2 cellular contexts compared by ENCODE assay signal in the genomic region with DNA sequence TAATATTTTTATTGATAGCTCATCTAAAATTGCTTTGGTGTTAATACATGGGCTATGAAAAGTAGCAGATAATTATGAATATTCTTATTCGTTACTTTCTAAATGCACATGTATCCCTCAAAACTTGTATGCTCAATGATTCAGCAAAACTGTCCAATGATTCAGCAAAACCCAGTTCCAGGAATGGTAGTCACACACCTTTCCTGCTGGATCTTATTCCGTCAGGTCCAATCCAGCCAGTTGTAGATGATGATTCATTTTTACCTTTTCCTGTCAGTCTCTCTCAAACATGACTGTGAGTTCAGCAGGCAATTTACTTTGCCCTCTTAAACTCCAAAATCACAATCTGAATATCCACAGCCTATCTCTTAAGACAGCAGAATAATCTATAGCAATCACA.
TF ChIP-seq lines count a peak whose summit lies in the region.

No MANE protein-coding gene starts in this region.

TF ChIP-seq in A549, 52 proteins besides CTCF, POLR2A, EP300 and RAD21:
- TF ChIP-seq ZFP36 (IDR thresholded peaks at IDR 0.05; ENCODE audit: borderline replicate concordance, partially characterized antibody) (no peak), ZSCAN20 (CRISPR knock-in tag; IDR thresholded peaks at IDR 0.05) (no peak), TP53 (CRISPR knock-in tag; IDR thresholded peaks at IDR 0.05) (no peak), SREBF2 (IDR thresholded peaks at IDR 0.05) (no peak), CHD2 (IDR thresholded peaks at IDR 0.05; ENCODE audit: low read length, partially characterized antibody) (no peak), NFE2L2 (conservative IDR thresholded peaks at IDR 0.05; ENCODE audit: low read length) (peak; percentile 64; the same call in 1 of the 2 replicates), MAFK (IDR thresholded peaks at IDR 0.05; ENCODE audit: partially characterized antibody) (peak; percentile 39), ZC3H11A (IDR thresholded peaks at IDR 0.05) (no peak), JUN (IDR thresholded peaks at IDR 0.05) (no peak), NR3C1 (IDR thresholded peaks at IDR 0.05) (no peak)
- TF ChIP-seq, protein P1, sequence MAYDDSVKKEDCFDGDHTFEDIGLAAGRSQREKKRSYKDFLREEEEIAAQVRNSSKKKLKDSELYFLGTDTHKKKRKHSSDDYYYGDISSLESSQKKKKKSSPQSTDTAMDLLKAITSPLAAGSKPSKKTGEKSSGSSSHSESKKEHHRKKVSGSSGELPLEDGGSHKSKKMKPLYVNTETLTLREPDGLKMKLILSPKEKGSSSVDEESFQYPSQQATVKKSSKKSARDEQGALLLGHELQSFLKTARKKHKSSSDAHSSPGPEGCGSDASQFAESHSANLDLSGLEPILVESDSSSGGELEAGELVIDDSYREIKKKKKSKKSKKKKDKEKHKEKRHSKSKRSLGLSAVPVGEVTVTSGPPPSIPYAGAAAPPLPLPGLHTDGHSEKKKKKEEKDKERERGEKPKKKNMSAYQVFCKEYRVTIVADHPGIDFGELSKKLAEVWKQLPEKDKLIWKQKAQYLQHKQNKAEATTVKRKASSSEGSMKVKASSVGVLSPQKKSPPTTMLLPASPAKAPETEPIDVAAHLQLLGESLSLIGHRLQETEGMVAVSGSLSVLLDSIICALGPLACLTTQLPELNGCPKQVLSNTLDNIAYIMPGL (CRISPR knock-in tag; IDR thresholded peaks at IDR 0.05; ENCODE audit: borderline replicate concordance): no peak
- TF ChIP-seq, protein P2, sequence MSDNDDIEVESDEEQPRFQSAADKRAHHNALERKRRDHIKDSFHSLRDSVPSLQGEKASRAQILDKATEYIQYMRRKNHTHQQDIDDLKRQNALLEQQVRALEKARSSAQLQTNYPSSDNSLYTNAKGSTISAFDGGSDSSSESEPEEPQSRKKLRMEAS (IDR thresholded peaks at IDR 0.05): no peak
- TF ChIP-seq, protein P3, sequence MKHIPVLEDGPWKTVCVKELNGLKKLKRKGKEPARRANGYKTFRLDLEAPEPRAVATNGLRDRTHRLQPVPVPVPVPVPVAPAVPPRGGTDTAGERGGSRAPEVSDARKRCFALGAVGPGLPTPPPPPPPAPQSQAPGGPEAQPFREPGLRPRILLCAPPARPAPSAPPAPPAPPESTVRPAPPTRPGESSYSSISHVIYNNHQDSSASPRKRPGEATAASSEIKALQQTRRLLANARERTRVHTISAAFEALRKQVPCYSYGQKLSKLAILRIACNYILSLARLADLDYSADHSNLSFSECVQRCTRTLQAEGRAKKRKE (CRISPR knock-in tag; IDR thresholded peaks at IDR 0.05; ENCODE audit: low read depth): no peak
TF ChIP-seq in A549: peak in this region for 2.

TF ChIP-seq in IMR-90, 13 proteins besides CTCF, POLR2A, EP300 and RAD21:
- TF ChIP-seq BHLHE40 (IDR thresholded peaks at IDR 0.05; ENCODE audit: low read depth, low read length) (no peak), NFE2L2 (IDR thresholded peaks at IDR 0.05; ENCODE audit: low read depth, low read length) (peak; percentile 66)
